In the genomic region with DNA sequence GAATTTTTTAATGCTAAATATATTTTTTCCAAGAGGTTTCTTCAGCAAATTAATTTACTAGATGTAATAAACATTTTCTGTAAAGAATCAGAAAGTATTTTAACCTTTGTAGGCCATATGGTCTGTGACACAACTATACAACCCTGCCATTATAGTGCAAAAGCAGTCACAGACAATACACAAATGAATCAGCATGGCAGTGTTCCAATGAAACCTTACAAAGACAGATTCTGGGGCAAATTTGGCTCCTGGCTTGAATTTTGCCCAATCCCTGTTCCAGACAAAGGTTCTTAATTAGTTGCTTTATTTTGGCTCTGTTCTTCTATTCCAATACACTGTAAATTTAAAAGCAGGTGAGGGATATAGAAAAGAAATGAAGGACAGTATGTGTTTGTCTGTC, we compare ENCODE assay signal across 28 cellular contexts.
"Had no signal": no experiment of that assay in that cellular context is flagged by ENCODE, and none has a peak within 500 bp of the region (broad histone marks: within the 10 kb centered on the region; RNA-seq: fewer than 3 reads in every experiment).

No MANE protein-coding gene starts in this region.

- DNase-seq: activated B cell treated with CpG ODN at 0.5 μM for 24 hours; activated CD8-positive, alpha-beta memory T cell treated with anti-CD3 and anti-CD28 coated beads, Interleukin-2, amount 10 ng/mL, durations not matched to agents 7 days and 5 days; activated CD8-positive, alpha-beta T cell treated with anti-CD3 and anti-CD28 coated beads, Interleukin-2, amount 10 ng/mL, durations not matched to agents 7 days and 5 days; activated naive CD4-positive, alpha-beta T cell; activated T-cell treated with anti-CD3 and anti-CD28 coated beads, Interleukin-2, amount 50 U/mL, for 48 hours; dorsolateral prefrontal cortex; foreskin melanocyte; heart right ventricle; kidney glomerular epithelial cell; left lung; mucosa of descending colon; retina; stimulated activated CD4-positive, alpha-beta T cell treated with anti-CD3 and anti-CD28 coated beads, Interleukin-12 subunit alpha, Interleukin-12 subunit beta, amount 100 ng/mL, for 4 hours; stimulated activated CD4-positive, alpha-beta T cell treated with anti-CD3 and anti-CD28 coated beads, Interleukin-4, amount 100 ng/mL, for 1 hour; T-helper 2 cell; upper lobe of left lung had no signal

- H3K4me1 Mint-ChIP-seq: activated B cell treated with CpG ODN at 0.5 μM for 24 hours; activated CD8-positive, alpha-beta memory T cell treated with anti-CD3 and anti-CD28 coated beads, Interleukin-2, amount 10 ng/mL, durations not matched to agents 7 days and 5 days had no signal

- H3K9me3 ChIP-seq: left lung, mucosa of descending colon, neutrophil, thoracic aorta, vagina had no signal

- H3K27me3 ChIP-seq: dorsolateral prefrontal cortex, heart right ventricle, left lung, neutrophil, upper lobe of left lung, vagina had no signal

- H3K4me1 ChIP-seq: heart right ventricle, left lung, upper lobe of left lung had no signal

- H3K27ac ChIP-seq: coronary artery, dorsolateral prefrontal cortex, heart right ventricle, left lung, neutrophil, skin epidermis, thoracic aorta, upper lobe of left lung, vagina had no signal

- ATAC-seq: activated CD8-positive, alpha-beta memory T cell treated with anti-CD3 and anti-CD28 coated beads, Interleukin-2, amount 10 ng/mL, durations not matched to agents 7 days and 5 days; activated CD8-positive, alpha-beta T cell treated with anti-CD3 and anti-CD28 coated beads, Interleukin-2, amount 10 ng/mL, durations not matched to agents 7 days and 5 days; activated naive CD4-positive, alpha-beta T cell treated with anti-CD3 and anti-CD28 coated beads, Interleukin-2, amount 50 U/mL, for 72 hours; esophagus mucosa; heart right ventricle; left lung; mucosa of descending colon; natural killer cell treated with Interleukin-12 subunit alpha and Interleukin-12 subunit beta and Interleukin-15 and Interleukin-18, amount 100 ng/mL, for 72 hours; sciatic nerve had no signal

- H3K27me3 Mint-ChIP-seq: activated B cell treated with CpG ODN at 0.5 μM for 24 hours; activated CD8-positive, alpha-beta memory T cell treated with anti-CD3 and anti-CD28 coated beads, Interleukin-2, amount 10 ng/mL, durations not matched to agents 7 days and 5 days; natural killer cell treated with Interleukin-12 subunit alpha and Interleukin-12 subunit beta and Interleukin-15 and Interleukin-18, amount 100 ng/mL, for 72 hours; stimulated activated naive CD8-positive, alpha-beta T cell treated with anti-CD3 and anti-CD28 coated beads, Interleukin-15, Interleukin-2, amounts not matched to agents 100 ng/mL and 50 ng/mL, for 24 hours had no signal

- H3K36me3 ChIP-seq: heart right ventricle, left lung, neutrophil, thoracic aorta, upper lobe of left lung, vagina had no signal

- H3K27ac Mint-ChIP-seq: activated B cell treated with CpG ODN at 0.5 μM for 24 hours; activated CD8-positive, alpha-beta memory T cell treated with anti-CD3 and anti-CD28 coated beads, Interleukin-2, amount 10 ng/mL, durations not matched to agents 7 days and 5 days; activated CD8-positive, alpha-beta T cell treated with anti-CD3 and anti-CD28 coated beads, Interleukin-2, amount 10 ng/mL, durations not matched to agents 7 days and 5 days; activated naive CD4-positive, alpha-beta T cell treated with anti-CD3 and anti-CD28 coated beads, Interleukin-2, amount 50 U/mL, for 72 hours; natural killer cell treated with Interleukin-12 subunit alpha and Interleukin-12 subunit beta and Interleukin-15 and Interleukin-18, amount 100 ng/mL, for 72 hours; stimulated activated naive CD8-positive, alpha-beta T cell treated with anti-CD3 and anti-CD28 coated beads, Interleukin-15, Interleukin-2, amounts not matched to agents 100 ng/mL and 50 ng/mL, for 24 hours had no signal

- H3K36me3 Mint-ChIP-seq: activated CD8-positive, alpha-beta memory T cell treated with anti-CD3 and anti-CD28 coated beads, Interleukin-2, amount 10 ng/mL, durations not matched to agents 7 days and 5 days; activated naive CD4-positive, alpha-beta T cell treated with anti-CD3 and anti-CD28 coated beads, Interleukin-2, amount 50 U/mL, for 72 hours had no signal

- H3K9me3 Mint-ChIP-seq: activated B cell treated with CpG ODN at 0.5 μM for 24 hours had no signal

- FAIRE-seq: endothelial cell of umbilical vein had no signal

- H3K4me3 ChIP-seq: coronary artery, dorsolateral prefrontal cortex, heart right ventricle, left lung, lung, mucosa of descending colon, skin epidermis, thoracic aorta, upper lobe of left lung, vagina had no signal

- H3K4me3 Mint-ChIP-seq: activated B cell treated with CpG ODN at 0.5 μM for 24 hours; activated CD8-positive, alpha-beta memory T cell treated with anti-CD3 and anti-CD28 coated beads, Interleukin-2, amount 10 ng/mL, durations not matched to agents 7 days and 5 days; activated CD8-positive, alpha-beta T cell treated with anti-CD3 and anti-CD28 coated beads, Interleukin-2, amount 10 ng/mL, durations not matched to agents 7 days and 5 days; natural killer cell treated with Interleukin-12 subunit alpha and Interleukin-12 subunit beta and Interleukin-15 and Interleukin-18, amount 100 ng/mL, for 72 hours; stimulated activated naive CD8-positive, alpha-beta T cell treated with anti-CD3 and anti-CD28 coated beads, Interleukin-15, Interleukin-2, amounts not matched to agents 100 ng/mL and 50 ng/mL, for 24 hours had no signal
